In the genomic region with DNA sequence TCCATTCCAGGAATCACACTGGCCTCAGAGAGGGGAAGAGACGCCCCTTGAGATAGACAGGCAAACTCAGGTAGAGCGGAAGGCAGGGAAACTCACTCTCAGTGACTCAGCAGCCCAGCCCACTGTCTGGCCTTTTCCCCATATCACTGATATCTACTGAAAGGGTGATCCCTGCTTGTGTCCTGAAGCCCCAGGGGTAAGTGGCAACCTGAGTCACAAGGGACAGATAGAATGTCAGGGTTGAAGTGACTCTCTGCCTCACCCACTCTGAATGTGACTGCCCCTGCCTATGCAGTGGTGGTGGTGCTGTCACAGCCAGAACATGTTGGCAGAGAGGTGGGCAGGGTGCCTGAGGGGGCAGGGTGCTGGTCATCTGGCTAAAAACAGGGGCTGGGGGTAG, we compare ENCODE assay signal across 12 cellular contexts.
DNase-seq lines count a peak whose midpoint lies in the region; ATAC-seq and TF ChIP-seq lines count a peak whose summit lies in the region.
"Had no signal": no experiment of that assay in that cellular context is flagged by ENCODE, and none has a peak within 500 bp of the region (broad histone marks: within the 10 kb centered on the region; RNA-seq: fewer than 3 reads in every experiment).

No MANE protein-coding gene starts in this region.

- no peak overlapping the region for H3K4me3 ChIP-seq in endodermal cell (ENCODE audit: low read length)

- H3K9me3 ChIP-seq in endodermal cell (ENCODE audit: control insufficient read depth, low read length): no peaks in the 10 kb centered on the region

- no peaks in the 10 kb centered on the region for H3K4me1 ChIP-seq in endodermal cell (ENCODE audit: control insufficient read depth, insufficient read depth, low read length)

- ATAC-seq in GM21786 (IDR thresholded peaks at IDR 0.05; ENCODE audit: unreplicated experiment): no peak
- ATAC-seq in GM18498 (IDR thresholded peaks at IDR 0.05; ENCODE audit: unreplicated experiment): no peak

- H3K36me3 ChIP-seq in endodermal cell (ENCODE audit: control insufficient read depth, insufficient read depth, low read length): no peaks in the 10 kb centered on the region

- no peaks in the 10 kb centered on the region for H3K36me3 Mint-ChIP-seq in endodermal cell (ENCODE audit: low read depth)

- no peak overlapping the region for H3K27ac ChIP-seq in endodermal cell (ENCODE audit: low read depth, low read length)

- H3K4me3 Mint-ChIP-seq in endodermal cell: no peak overlapping the region
- H3K4me3 Mint-ChIP-seq: activated B cell treated with CpG ODN at 0.5 μM for 24 hours had no signal

- H3K27me3 Mint-ChIP-seq in endodermal cell (ENCODE audit: insufficient read depth): no peaks in the 10 kb centered on the region
- H3K27me3 Mint-ChIP-seq: activated B cell treated with CpG ODN at 0.5 μM for 24 hours had no signal

- H3K27ac Mint-ChIP-seq in endodermal cell: no peak overlapping the region
- H3K27ac Mint-ChIP-seq: activated B cell treated with CpG ODN at 0.5 μM for 24 hours; activated T-helper 2 cell treated with anti-CD3 and anti-CD28 coated beads, Interferon-gamma antibody, Interleukin-2, Interleukin-4, amounts not matched to agents 10 μg/mL and 5 μg/mL and 100 μg/mL, durations not matched to agents 14 hours and 24 hours and 36 hours had no signal

- peak; percentile 88 for DNase-seq in Daoy (ENCODE audit: low read depth)
- peak; percentile 73 for DNase-seq in LoVo (ENCODE audit: low spot score)
- DNase-seq in endodermal cell: peak; percentile 56
- peak; percentile 38 for DNase-seq in mucosa of gallbladder (ENCODE audit: low spot score)
- no peak for DNase-seq in NCI-H82 (lab: John Stamatoyannopoulos, UW)
- DNase-seq: activated B cell treated with CpG ODN at 0.5 μM for 24 hours; HCEC 1CT; NCI-H446; stimulated activated CD4-positive, alpha-beta T cell treated with anti-CD3 and anti-CD28 coated beads, Interleukin-15, amount 100 ng/mL, for 24 hours had no signal

- H3K4me1 Mint-ChIP-seq in endodermal cell: peaks cover 11% of the 10 kb centered on the region

- 80 to 100% methylated on average over 1 to 2 of the region's 2 CpGs for WGBS in endodermal cell (ENCODE audit: insufficient coverage in 1 of 2, insufficient read length in 1 of 2), 2 experiments

- no peak overlapping the region for H3K9ac ChIP-seq in endodermal cell (ENCODE audit: extremely low read depth, low read length, poor library complexity, severe bottlenecking)

- no peaks in the 10 kb centered on the region for H3K27me3 ChIP-seq in endodermal cell (ENCODE audit: control insufficient read depth, insufficient read depth, low read length, poor library complexity, severe bottlenecking)

- no peak for TF ChIP-seq CTCF in endodermal cell (conservative IDR thresholded peaks at IDR 0.05)

- no peaks in the 10 kb centered on the region for H3K9me3 Mint-ChIP-seq in endodermal cell
- H3K9me3 Mint-ChIP-seq: activated B cell treated with CpG ODN at 0.5 μM for 24 hours; activated T-helper 2 cell treated with anti-CD3 and anti-CD28 coated beads, Interferon-gamma antibody, Interleukin-2, Interleukin-4, amounts not matched to agents 10 μg/mL and 5 μg/mL and 100 μg/mL, durations not matched to agents 14 hours and 24 hours and 36 hours had no signal
